In the genomic region with DNA sequence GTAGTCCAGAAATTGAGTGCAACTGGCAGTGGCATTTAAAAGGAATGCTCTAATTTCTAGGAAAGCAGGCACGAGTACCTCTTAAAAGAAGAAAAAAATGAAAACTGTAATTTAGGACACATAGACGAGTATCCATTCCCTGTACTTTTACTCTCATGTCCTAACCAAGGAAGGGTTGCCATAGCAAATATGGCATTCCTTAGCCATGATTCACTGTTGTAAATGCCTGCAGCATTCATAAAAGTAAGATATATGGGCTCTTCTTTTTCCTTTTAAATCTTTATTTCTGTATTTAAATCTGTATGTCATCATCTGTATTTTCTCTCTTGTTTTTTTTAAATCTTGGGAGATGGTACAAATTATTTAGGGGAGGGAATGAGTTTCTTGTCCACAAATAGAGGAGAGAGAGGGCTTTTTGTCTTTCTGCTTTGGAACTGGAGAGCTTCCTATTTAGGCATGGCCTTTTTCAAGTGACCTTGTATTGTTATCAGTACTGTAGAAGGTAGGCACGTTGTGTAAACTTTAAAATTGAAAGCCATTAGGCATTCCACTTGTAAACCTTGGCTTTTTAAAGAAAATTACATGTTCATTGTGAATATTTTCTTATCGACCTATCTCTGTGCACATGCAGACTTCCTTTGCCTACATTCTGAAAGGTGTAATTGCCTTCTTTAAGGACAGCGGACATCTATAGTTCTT, we compare ENCODE assay signal across 1 cellular context.
TF ChIP-seq lines count a peak whose summit lies in the region.

No MANE protein-coding gene starts in this region.

TF ChIP-seq in HepG2, 621 proteins besides CTCF, POLR2A, EP300 and RAD21 (continued from another document and continues in another):
- TF ChIP-seq ZNF549 (CRISPR knock-in tag; IDR thresholded peaks at IDR 0.05) (no peak), ZNF564 (CRISPR knock-in tag; IDR thresholded peaks at IDR 0.05) (no peak), HNRNPK (IDR thresholded peaks at IDR 0.05; ENCODE audit: low read depth, low read length, poor library complexity, severe bottlenecking) (no peak), ZFP36L1 (CRISPR knock-in tag; IDR thresholded peaks at IDR 0.05) (no peak), ZNF10 (CRISPR knock-in tag; IDR thresholded peaks at IDR 0.05; ENCODE audit: borderline replicate concordance, low read depth) (no peak), ZBTB38 (CRISPR knock-in tag; IDR thresholded peaks at IDR 0.05) (no peak), ZNF773 (CRISPR knock-in tag; IDR thresholded peaks at IDR 0.05; ENCODE audit: borderline replicate concordance) (no peak), ETV5 (CRISPR knock-in tag; IDR thresholded peaks at IDR 0.05; ENCODE audit: borderline replicate concordance) (no peak; the same call in 1 of the 2 replicates), ZNF652 (CRISPR knock-in tag; IDR thresholded peaks at IDR 0.05; ENCODE audit: borderline replicate concordance, low read depth) (no peak), FOSL2 (CRISPR knock-in tag; IDR thresholded peaks at IDR 0.05) (peak; percentile 79), HNF4A (CRISPR knock-in tag; IDR thresholded peaks at IDR 0.05) (peak; percentile 50; the same call in 1 of the 2 replicates), ZSCAN20 (CRISPR knock-in tag; IDR thresholded peaks at IDR 0.05; ENCODE audit: borderline replicate concordance) (no peak), ADNP (CRISPR knock-in tag; IDR thresholded peaks at IDR 0.05) (no peak), ZNF703 (CRISPR knock-in tag; IDR thresholded peaks at IDR 0.05; ENCODE audit: borderline replicate concordance) (no peak), STAG1 (CRISPR knock-in tag; IDR thresholded peaks at IDR 0.05) (0 out of 2 replicates have a peak, but pooled peaks have one; percentile 4), PAF1 (CRISPR knock-in tag; IDR thresholded peaks at IDR 0.05) (no peak), PHB2 (IDR thresholded peaks at IDR 0.05; ENCODE audit: partially characterized antibody) (no peak), ZNF260 (CRISPR knock-in tag; IDR thresholded peaks at IDR 0.05; ENCODE audit: borderline replicate concordance, low read depth) (no peak), HMG20A (CRISPR knock-in tag; IDR thresholded peaks at IDR 0.05; ENCODE audit: borderline replicate concordance) (peak; percentile 33; the same call in 1 of the 2 replicates), ZNF225 (CRISPR knock-in tag; IDR thresholded peaks at IDR 0.05) (no peak), MED1 (CRISPR knock-in tag; IDR thresholded peaks at IDR 0.05) (peak; percentile 63), KDM1A (CRISPR knock-in tag; IDR thresholded peaks at IDR 0.05) (no peak)
- TF ChIP-seq, protein P1, sequence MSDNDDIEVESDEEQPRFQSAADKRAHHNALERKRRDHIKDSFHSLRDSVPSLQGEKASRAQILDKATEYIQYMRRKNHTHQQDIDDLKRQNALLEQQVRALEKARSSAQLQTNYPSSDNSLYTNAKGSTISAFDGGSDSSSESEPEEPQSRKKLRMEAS (IDR thresholded peaks at IDR 0.05), result peak; percentile 66; the same call in 1 of the 2 replicates
- TF ChIP-seq, protein P2, sequence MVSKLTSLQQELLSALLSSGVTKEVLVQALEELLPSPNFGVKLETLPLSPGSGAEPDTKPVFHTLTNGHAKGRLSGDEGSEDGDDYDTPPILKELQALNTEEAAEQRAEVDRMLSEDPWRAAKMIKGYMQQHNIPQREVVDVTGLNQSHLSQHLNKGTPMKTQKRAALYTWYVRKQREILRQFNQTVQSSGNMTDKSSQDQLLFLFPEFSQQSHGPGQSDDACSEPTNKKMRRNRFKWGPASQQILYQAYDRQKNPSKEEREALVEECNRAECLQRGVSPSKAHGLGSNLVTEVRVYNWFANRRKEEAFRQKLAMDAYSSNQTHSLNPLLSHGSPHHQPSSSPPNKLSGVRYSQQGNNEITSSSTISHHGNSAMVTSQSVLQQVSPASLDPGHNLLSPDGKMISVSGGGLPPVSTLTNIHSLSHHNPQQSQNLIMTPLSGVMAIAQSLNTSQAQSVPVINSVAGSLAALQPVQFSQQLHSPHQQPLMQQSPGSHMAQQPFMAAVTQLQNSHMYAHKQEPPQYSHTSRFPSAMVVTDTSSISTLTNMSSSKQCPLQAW (CRISPR knock-in tag; IDR thresholded peaks at IDR 0.05), result no peak
- TF ChIP-seq, protein P3, sequence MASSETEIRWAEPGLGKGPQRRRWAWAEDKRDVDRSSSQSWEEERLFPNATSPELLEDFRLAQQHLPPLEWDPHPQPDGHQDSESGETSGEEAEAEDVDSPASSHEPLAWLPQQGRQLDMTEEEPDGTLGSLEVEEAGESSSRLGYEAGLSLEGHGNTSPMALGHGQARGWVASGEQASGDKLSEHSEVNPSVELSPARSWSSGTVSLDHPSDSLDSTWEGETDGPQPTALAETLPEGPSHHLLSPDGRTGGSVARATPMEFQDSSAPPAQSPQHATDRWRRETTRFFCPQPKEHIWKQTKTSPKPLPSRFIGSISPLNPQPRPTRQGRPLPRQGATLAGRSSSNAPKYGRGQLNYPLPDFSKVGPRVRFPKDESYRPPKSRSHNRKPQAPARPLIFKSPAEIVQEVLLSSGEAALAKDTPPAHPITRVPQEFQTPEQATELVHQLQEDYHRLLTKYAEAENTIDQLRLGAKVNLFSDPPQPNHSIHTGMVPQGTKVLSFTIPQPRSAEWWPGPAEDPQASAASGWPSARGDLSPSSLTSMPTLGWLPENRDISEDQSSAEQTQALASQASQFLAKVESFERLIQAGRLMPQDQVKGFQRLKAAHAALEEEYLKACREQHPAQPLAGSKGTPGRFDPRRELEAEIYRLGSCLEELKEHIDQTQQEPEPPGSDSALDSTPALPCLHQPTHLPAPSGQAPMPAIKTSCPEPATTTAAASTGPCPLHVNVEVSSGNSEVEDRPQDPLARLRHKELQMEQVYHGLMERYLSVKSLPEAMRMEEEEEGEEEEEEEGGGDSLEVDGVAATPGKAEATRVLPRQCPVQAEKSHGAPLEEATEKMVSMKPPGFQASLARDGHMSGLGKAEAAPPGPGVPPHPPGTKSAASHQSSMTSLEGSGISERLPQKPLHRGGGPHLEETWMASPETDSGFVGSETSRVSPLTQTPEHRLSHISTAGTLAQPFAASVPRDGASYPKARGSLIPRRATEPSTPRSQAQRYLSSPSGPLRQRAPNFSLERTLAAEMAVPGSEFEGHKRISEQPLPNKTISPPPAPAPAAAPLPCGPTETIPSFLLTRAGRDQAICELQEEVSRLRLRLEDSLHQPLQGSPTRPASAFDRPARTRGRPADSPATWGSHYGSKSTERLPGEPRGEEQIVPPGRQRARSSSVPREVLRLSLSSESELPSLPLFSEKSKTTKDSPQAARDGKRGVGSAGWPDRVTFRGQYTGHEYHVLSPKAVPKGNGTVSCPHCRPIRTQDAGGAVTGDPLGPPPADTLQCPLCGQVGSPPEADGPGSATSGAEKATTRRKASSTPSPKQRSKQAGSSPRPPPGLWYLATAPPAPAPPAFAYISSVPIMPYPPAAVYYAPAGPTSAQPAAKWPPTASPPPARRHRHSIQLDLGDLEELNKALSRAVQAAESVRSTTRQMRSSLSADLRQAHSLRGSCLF (CRISPR knock-in tag; IDR thresholded peaks at IDR 0.05; ENCODE audit: borderline replicate concordance), result no peak
- TF ChIP-seq, protein P4, sequence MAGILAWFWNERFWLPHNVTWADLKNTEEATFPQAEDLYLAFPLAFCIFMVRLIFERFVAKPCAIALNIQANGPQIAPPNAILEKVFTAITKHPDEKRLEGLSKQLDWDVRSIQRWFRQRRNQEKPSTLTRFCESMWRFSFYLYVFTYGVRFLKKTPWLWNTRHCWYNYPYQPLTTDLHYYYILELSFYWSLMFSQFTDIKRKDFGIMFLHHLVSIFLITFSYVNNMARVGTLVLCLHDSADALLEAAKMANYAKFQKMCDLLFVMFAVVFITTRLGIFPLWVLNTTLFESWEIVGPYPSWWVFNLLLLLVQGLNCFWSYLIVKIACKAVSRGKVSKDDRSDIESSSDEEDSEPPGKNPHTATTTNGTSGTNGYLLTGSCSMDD (CRISPR knock-in tag; IDR thresholded peaks at IDR 0.05), result no peak
- TF ChIP-seq, protein P5, sequence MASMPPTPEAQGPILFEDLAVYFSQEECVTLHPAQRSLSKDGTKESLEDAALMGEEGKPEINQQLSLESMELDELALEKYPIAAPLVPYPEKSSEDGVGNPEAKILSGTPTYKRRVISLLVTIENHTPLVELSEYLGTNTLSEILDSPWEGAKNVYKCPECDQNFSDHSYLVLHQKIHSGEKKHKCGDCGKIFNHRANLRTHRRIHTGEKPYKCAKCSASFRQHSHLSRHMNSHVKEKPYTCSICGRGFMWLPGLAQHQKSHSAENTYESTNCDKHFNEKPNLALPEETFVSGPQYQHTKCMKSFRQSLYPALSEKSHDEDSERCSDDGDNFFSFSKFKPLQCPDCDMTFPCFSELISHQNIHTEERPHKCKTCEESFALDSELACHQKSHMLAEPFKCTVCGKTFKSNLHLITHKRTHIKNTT (CRISPR knock-in tag; IDR thresholded peaks at IDR 0.05), result no peak
- TF ChIP-seq, protein P6, sequence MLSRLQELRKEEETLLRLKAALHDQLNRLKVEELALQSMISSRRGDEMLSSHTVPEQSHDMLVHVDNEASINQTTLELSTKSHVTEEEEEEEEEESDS (CRISPR knock-in tag; IDR thresholded peaks at IDR 0.05; ENCODE audit: borderline replicate concordance), result no peak
- TF ChIP-seq, protein P7, sequence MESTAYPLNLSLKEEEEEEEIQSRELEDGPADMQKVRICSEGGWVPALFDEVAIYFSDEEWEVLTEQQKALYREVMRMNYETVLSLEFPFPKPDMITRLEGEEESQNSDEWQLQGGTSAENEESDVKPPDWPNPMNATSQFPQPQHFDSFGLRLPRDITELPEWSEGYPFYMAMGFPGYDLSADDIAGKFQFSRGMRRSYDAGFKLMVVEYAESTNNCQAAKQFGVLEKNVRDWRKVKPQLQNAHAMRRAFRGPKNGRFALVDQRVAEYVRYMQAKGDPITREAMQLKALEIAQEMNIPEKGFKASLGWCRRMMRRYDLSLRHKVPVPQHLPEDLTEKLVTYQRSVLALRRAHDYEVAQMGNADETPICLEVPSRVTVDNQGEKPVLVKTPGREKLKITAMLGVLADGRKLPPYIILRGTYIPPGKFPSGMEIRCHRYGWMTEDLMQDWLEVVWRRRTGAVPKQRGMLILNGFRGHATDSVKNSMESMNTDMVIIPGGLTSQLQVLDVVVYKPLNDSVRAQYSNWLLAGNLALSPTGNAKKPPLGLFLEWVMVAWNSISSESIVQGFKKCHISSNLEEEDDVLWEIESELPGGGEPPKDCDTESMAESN (CRISPR knock-in tag; conservative IDR thresholded peaks at IDR 0.05), result no peak
- TF ChIP-seq, protein P8, sequence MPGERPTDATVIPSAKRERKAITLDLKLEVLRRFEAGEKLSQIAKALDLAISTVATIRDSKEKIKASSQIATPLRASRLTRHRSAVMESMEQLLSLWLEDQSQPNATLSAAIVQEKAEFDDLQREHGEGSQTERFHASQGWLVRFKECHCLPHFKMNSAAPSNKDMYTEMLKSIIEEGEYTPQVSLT (CRISPR knock-in tag; IDR thresholded peaks at IDR 0.05; ENCODE audit: borderline replicate concordance, low read depth), result no peak
- TF ChIP-seq, protein P9, sequence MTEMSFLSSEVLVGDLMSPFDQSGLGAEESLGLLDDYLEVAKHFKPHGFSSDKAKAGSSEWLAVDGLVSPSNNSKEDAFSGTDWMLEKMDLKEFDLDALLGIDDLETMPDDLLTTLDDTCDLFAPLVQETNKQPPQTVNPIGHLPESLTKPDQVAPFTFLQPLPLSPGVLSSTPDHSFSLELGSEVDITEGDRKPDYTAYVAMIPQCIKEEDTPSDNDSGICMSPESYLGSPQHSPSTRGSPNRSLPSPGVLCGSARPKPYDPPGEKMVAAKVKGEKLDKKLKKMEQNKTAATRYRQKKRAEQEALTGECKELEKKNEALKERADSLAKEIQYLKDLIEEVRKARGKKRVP (CRISPR knock-in tag; IDR thresholded peaks at IDR 0.05), result no peak
- TF ChIP-seq, protein P10, sequence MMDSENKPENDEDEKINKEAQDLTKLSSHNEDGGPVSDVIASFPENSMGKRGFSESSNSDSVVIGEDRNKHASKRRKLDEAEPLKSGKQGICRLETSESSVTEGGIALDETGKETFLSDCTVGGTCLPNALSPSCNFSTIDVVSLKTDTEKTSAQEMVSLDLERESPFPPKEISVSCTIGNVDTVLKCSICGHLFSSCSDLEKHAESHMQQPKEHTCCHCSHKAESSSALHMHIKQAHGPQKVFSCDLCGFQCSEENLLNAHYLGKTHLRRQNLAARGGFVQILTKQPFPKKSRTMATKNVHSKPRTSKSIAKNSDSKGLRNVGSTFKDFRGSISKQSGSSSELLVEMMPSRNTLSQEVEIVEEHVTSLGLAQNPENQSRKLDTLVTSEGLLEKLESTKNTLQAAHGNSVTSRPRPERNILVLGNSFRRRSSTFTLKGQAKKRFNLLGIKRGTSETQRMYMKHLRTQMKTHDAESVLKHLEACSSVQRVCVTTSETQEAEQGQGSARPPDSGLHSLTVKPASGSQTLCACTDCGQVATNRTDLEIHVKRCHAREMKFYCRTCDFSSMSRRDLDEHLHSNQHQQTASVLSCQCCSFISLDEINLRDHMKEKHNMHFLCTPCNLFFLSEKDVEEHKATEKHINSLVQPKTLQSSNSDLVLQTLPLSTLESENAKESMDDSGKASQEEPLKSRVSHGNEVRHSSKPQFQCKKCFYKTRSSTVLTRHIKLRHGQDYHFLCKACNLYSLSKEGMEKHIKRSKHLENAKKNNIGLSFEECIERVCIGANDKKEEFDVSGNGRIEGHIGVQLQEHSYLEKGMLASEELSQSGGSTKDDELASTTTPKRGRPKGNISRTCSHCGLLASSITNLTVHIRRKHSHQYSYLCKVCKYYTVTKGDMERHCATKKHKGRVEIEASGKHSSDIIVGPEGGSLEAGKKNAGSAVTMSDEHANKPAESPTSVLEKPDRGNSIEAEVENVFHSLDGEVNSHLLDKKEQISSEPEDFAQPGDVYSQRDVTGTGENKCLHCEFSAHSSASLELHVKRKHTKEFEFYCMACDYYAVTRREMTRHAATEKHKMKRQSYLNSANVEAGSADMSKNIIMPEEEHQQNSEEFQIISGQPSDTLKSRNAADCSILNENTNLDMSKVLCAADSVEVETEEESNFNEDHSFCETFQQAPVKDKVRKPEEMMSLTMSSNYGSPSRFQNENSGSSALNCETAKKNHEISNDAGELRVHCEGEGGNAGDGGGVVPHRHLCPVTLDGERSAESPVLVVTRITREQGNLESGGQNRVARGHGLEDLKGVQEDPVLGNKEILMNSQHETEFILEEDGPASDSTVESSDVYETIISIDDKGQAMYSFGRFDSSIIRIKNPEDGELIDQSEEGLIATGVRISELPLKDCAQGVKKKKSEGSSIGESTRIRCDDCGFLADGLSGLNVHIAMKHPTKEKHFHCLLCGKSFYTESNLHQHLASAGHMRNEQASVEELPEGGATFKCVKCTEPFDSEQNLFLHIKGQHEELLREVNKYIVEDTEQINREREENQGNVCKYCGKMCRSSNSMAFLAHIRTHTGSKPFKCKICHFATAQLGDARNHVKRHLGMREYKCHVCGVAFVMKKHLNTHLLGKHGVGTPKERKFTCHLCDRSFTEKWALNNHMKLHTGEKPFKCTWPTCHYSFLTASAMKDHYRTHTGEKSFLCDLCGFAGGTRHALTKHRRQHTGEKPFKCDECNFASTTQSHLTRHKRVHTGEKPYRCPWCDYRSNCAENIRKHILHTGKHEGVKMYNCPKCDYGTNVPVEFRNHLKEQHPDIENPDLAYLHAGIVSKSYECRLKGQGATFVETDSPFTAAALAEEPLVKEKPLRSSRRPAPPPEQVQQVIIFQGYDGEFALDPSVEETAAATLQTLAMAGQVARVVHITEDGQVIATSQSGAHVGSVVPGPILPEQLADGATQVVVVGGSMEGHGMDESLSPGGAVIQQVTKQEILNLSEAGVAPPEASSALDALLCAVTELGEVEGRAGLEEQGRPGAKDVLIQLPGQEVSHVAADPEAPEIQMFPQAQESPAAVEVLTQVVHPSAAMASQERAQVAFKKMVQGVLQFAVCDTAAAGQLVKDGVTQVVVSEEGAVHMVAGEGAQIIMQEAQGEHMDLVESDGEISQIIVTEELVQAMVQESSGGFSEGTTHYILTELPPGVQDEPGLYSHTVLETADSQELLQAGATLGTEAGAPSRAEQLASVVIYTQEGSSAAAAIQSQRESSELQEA (CRISPR knock-in tag; IDR thresholded peaks at IDR 0.05; ENCODE audit: not compliant biosample characterization), result no peak
